ENCODE assay signal across 1 cellular context in the genomic region with DNA sequence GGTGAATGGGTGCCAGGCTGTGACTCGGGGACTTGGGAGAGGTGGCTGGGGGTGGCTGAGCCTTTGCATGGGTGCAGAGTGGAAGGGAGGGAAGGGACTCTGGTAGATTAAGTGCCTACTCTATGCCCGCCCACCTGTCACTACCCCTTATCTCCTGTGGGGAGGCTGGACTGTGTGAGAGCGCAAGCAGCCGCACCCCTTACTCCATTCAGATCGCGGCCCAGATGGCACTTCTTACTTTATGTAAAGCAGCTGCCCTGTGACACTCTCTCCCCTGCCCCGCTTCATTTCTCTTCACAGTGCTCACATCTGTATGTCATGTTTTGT.
TF ChIP-seq lines count a peak whose summit lies in the region.

No MANE protein-coding gene starts in this region.

TF ChIP-seq in IMR-90, 13 proteins besides CTCF, POLR2A, EP300 and RAD21:
- TF ChIP-seq SMC3 (IDR thresholded peaks at IDR 0.05; ENCODE audit: low read depth, low read length): no peak
- TF ChIP-seq, protein P1, sequence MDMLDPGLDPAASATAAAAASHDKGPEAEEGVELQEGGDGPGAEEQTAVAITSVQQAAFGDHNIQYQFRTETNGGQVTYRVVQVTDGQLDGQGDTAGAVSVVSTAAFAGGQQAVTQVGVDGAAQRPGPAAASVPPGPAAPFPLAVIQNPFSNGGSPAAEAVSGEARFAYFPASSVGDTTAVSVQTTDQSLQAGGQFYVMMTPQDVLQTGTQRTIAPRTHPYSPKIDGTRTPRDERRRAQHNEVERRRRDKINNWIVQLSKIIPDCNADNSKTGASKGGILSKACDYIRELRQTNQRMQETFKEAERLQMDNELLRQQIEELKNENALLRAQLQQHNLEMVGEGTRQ (IDR thresholded peaks at IDR 0.05; ENCODE audit: low read depth, low read length): no peak
- TF ChIP-seq FOS (IDR thresholded peaks at IDR 0.05; ENCODE audit: low read depth, low read length): no peak
